11 cellular contexts compared by ENCODE assay signal in genomic region chr22:29003975-29004646, GRCh38. TPM values are rescaled to one million over a fixed set of nuclear protein-coding genes. Genes with fewer than 3 reads are reported as not detected.
DNase-seq lines count a peak whose midpoint lies in the region; ATAC-seq, FAIRE-seq and TF ChIP-seq lines count a peak whose summit lies in the region.
"Had no signal": no experiment of that assay in that cellular context is flagged by ENCODE, and none has a peak within 500 bp of the region (broad histone marks: within the 10 kb centered on the region; RNA-seq: fewer than 3 reads in every experiment).

No MANE protein-coding gene starts in this region.

- no peak overlapping the region for H2AFZ ChIP-seq in keratinocyte (ENCODE audit: control insufficient read depth, low read length)

- no peak overlapping the region for H3K9ac ChIP-seq in keratinocyte (ENCODE audit: control insufficient read depth, extremely low read depth, insufficient read depth, low read length)

- H3K36me3 ChIP-seq in keratinocyte (ENCODE audit: control insufficient read depth in 2 of 2, extremely low read depth in 1 of 2, insufficient read depth in 2 of 2, low read length in 2 of 2) (no peaks in the 10 kb centered on the region), upper lobe of right lung (no peaks in the 10 kb centered on the region)
- H3K36me3 ChIP-seq: tibial artery had no signal

- H3K4me3 ChIP-seq in keratinocyte (ENCODE audit: control insufficient read depth in 2 of 3, extremely low read depth in 1 of 3, insufficient read depth in 2 of 3, low read depth in 1 of 3, low read length in 3 of 3), result no peak overlapping the region
- H3K4me3 ChIP-seq in upper lobe of right lung, result no peak overlapping the region
- H3K4me3 ChIP-seq: SK-N-MC, tibial artery had no signal

- TF ChIP-seq POLR2A in H54 (IDR thresholded peaks at IDR 0.05; ENCODE audit: low read depth, low read length), result no peak

- H3K4me1 ChIP-seq in keratinocyte (ENCODE audit: control insufficient read depth, extremely low read depth, insufficient read depth, low read length) (peaks cover 12% of the 10 kb centered on the region), upper lobe of right lung (peaks cover 9% of the 10 kb centered on the region)

- no peaks in the 10 kb centered on the region for H4K20me1 ChIP-seq in keratinocyte (ENCODE audit: control insufficient read depth, extremely low read depth, insufficient read depth, low read length)

- dilution Hi-C loops in keratinocyte (cut with MboI; ENCODE audit: extremely low pct_ligation_motif_present, low sequenced_read_pairs), result loop anchor here (10.0 kb wide), 1 partner anchor 169 kb away; no protein-coding TSS in a partner anchor

- H3K27ac ChIP-seq in VCaP, result peak overlapping the region; percentile 74
- H3K27ac ChIP-seq in keratinocyte (ENCODE audit: control insufficient read depth, insufficient read depth, low read length), result no peak overlapping the region
- H3K27ac ChIP-seq in upper lobe of right lung, result peak overlapping the region; percentile 44
- H3K27ac ChIP-seq: SK-N-MC, tibial artery had no signal

- ATAC-seq in upper lobe of right lung (peak; percentile 67), GM21529 (IDR thresholded peaks at IDR 0.05; ENCODE audit: unreplicated experiment) (no peak)

- FAIRE-seq in keratinocyte (lab: Jason Lieb, UNC) (peak; percentile 52), H54 (lab: Jason Lieb, UNC) (no peak)

- H3K79me2 ChIP-seq in keratinocyte (ENCODE audit: control insufficient read depth, insufficient read depth, low read length), result no peaks in the 10 kb centered on the region

- H3K9me1 ChIP-seq in keratinocyte (ENCODE audit: control insufficient read depth, extremely low read depth, insufficient read depth, low read length), result no peaks in the 10 kb centered on the region

- no peaks in the 10 kb centered on the region for H3K27me3 ChIP-seq in keratinocyte (ENCODE audit: control insufficient read depth, extremely low read depth, insufficient read depth, low read length)
- H3K27me3 ChIP-seq in upper lobe of right lung, result no peaks in the 10 kb centered on the region
- H3K27me3 ChIP-seq: tibial artery had no signal

- intact Hi-C loops in upper lobe of right lung (cut with DNase I), result loop anchor here (10.0 kb wide), 1 partner anchor 69 kb away; no protein-coding TSS in a partner anchor

- TF ChIP-seq CTCF in VCaP (conservative IDR thresholded peaks at IDR 0.05) (no peak), keratinocyte (optimal IDR thresholded peaks at IDR 0.05 in 1 of 3, IDR thresholded peaks at IDR 0.05 in 1 of 3, conservative IDR thresholded peaks at IDR 0.05 in 1 of 3; ENCODE audit: extremely low read depth in 1 of 3, insufficient read depth in 2 of 3, low read length in 3 of 3) (no peak), upper lobe of right lung (IDR thresholded peaks at IDR 0.05) (no peak)

- no peaks in the 10 kb centered on the region for H3K9me3 ChIP-seq in keratinocyte (ENCODE audit: control insufficient read depth, low read depth, low read length)
- no peaks in the 10 kb centered on the region for H3K9me3 ChIP-seq in upper lobe of right lung
- H3K9me3 ChIP-seq: tibial artery had no signal

- peak; percentile 25 to 54 for DNase-seq in NCI-H524 (lab: John Stamatoyannopoulos, UW)
- no peak for DNase-seq in NCI-H524 treated with DMSO at 0.1 percent for 48 hours (lab: John Stamatoyannopoulos, UW)
- no peak for DNase-seq in keratinocyte (ENCODE audit: low read depth, low spot score)
- DNase-seq in upper lobe of right lung, result no peak
- DNase-seq in H54 (ENCODE audit: insufficient read length, low spot score), result no peak
- DNase-seq in hippocampal formation (lab: John Stamatoyannopoulos, UW), result no peak
- DNase-seq: stimulated activated CD4-positive, alpha-beta T cell treated with anti-CD3 and anti-CD28 coated beads, Interleukin-2, amount 100 ng/mL, for 24 hours; tibial artery had no signal

- no peak overlapping the region for H3K4me2 ChIP-seq in keratinocyte (ENCODE audit: control insufficient read depth, extremely low read depth, insufficient read depth, low read depth, low read length)

RNA-seq across cellular contexts. Expression of gene C22orf31, which starts 57.5 kb away (rescaled TPM):
- not detected in 3 replicates for polyA plus RNA-seq in keratinocyte
- polyA plus RNA-seq in keratinocyte (2011; ENCODE audit: low read depth), result not detected
- polyA plus RNA-seq in keratinocyte (2011; cell fraction: cytosol; rRNA removed), result not detected in 2 replicates
- polyA plus RNA-seq in keratinocyte (2011; cell fraction: nucleus; rRNA removed), result not detected in 2 replicates
- polyA plus RNA-seq in keratinocyte (2012; ENCODE audit: low replicate concordance), result not detected in 2 replicates
- not detected in 3 replicates for polyA minus RNA-seq in keratinocyte
- polyA minus RNA-seq in keratinocyte (2011; cell fraction: cytosol; rRNA and poly(A)+ RNA removed), result not detected
- not detected in 2 replicates for polyA minus RNA-seq in keratinocyte (2011; cell fraction: nucleus; rRNA and poly(A)+ RNA removed)
- total RNA-seq in upper lobe of right lung, result not detected

Comparison
In these comparisons a context has a peak if more than half of its experiments do, and no peak if none do; other contexts are left out.
1. DNase-seq: peak in NCI-H524 (2 of 2); none in NCI-H524 treated with DMSO at 0.1 percent for 48 hours (single experiment), keratinocyte (single experiment), upper lobe of right lung (single experiment), H54 (single experiment) and hippocampal formation (0 of 2).